ENCODE assay signal across 1 cellular context in genomic region chr6:139967497-139967896, GRCh38.
TF ChIP-seq lines count a peak whose summit lies in the region.

No MANE protein-coding gene starts in this region.

TF ChIP-seq in GM23338, 12 proteins besides CTCF, POLR2A, EP300 and RAD21 (continued from another document):
- no peak for TF ChIP-seq ZNF462 (CRISPR knock-in tag; IDR thresholded peaks at IDR 0.05)
- TF ChIP-seq, protein P1, sequence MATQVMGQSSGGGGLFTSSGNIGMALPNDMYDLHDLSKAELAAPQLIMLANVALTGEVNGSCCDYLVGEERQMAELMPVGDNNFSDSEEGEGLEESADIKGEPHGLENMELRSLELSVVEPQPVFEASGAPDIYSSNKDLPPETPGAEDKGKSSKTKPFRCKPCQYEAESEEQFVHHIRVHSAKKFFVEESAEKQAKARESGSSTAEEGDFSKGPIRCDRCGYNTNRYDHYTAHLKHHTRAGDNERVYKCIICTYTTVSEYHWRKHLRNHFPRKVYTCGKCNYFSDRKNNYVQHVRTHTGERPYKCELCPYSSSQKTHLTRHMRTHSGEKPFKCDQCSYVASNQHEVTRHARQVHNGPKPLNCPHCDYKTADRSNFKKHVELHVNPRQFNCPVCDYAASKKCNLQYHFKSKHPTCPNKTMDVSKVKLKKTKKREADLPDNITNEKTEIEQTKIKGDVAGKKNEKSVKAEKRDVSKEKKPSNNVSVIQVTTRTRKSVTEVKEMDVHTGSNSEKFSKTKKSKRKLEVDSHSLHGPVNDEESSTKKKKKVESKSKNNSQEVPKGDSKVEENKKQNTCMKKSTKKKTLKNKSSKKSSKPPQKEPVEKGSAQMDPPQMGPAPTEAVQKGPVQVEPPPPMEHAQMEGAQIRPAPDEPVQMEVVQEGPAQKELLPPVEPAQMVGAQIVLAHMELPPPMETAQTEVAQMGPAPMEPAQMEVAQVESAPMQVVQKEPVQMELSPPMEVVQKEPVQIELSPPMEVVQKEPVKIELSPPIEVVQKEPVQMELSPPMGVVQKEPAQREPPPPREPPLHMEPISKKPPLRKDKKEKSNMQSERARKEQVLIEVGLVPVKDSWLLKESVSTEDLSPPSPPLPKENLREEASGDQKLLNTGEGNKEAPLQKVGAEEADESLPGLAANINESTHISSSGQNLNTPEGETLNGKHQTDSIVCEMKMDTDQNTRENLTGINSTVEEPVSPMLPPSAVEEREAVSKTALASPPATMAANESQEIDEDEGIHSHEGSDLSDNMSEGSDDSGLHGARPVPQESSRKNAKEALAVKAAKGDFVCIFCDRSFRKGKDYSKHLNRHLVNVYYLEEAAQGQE (IDR thresholded peaks at IDR 0.05; ENCODE audit: unreplicated experiment) = no peak
- no peak for TF ChIP-seq JUNB (IDR thresholded peaks at IDR 0.05; ENCODE audit: unreplicated experiment)
- no peak for TF ChIP-seq CREB1 (CRISPR knock-in tag; IDR thresholded peaks at IDR 0.05; ENCODE audit: low read depth)
